In the genomic region with DNA sequence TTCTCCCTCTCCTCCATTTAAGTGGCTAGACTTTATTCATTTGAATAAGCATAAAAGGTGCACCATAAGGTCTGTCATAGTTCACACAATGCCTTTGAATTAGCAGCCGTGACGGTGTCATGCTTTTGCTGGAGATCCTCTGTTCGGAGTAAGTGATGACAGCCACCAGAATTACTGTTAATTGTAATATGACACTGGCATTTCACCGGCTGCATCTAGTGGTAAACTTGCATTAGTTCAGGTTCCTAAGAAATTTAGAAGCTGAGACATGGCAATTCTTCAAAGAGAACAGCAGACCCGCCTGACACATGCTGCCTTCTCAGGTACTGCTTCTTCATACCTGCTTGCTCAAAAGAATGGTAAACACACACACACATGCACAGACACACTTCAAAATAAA, we compare ENCODE assay signal across 27 cellular contexts.
DNase-seq lines count a peak whose midpoint lies in the region; ATAC-seq and TF ChIP-seq lines count a peak whose summit lies in the region.
"Had no signal": no experiment of that assay in that cellular context is flagged by ENCODE, and none has a peak within 500 bp of the region (broad histone marks: within the 10 kb centered on the region; RNA-seq: fewer than 3 reads in every experiment).

No MANE protein-coding gene starts in this region.

- POLR2A ChIA-PET in CD4-positive, alpha-beta T cell (lab: Charles Lee): no interaction called here

- intact Hi-C loops in CD4-positive, alpha-beta T cell (cut with DNase I, micrococcal nuclease): no loop called here

- H3K79me2 ChIP-seq in OCI-LY1 (ENCODE audit: insufficient read depth, low read length) (no peaks in the 10 kb centered on the region), neural cell (replicated peaks; ENCODE audit: insufficient read depth, low read length) (peaks cover 16% of the 10 kb centered on the region)

- H3K4me3 ChIP-seq in OCI-LY1 (ENCODE audit: low read depth, low read length, poor library complexity, severe bottlenecking) (no peak overlapping the region), neural cell (ENCODE audit: low read length) (peak overlapping the region; percentile 23), MG63 (no peak overlapping the region)
- H3K4me3 ChIP-seq: coronary artery, prostate gland, sigmoid colon, tibial nerve had no signal

- no peaks in the 10 kb centered on the region for H3K9me3 ChIP-seq in CD4-positive, alpha-beta T cell (ENCODE audit: control insufficient read depth, low read length)
- H3K9me3 ChIP-seq in OCI-LY1 (ENCODE audit: low read length) (no peaks in the 10 kb centered on the region), neural cell (ENCODE audit: low read length) (no peaks in the 10 kb centered on the region), MG63 (no peaks in the 10 kb centered on the region; the same call in 1 of the 2 replicates)
- H3K9me3 ChIP-seq: prostate gland, sigmoid colon, tibial nerve had no signal

- H3K9me2 ChIP-seq in OCI-LY1 (ENCODE audit: low read depth, low read length) (no peaks in the 10 kb centered on the region), neural cell (ENCODE audit: insufficient read depth, low read length) (no peaks in the 10 kb centered on the region)

- H3K9ac ChIP-seq in OCI-LY1 (ENCODE audit: low read length): peak overlapping the region; percentile 14; the same call in 1 of the 2 replicates
- no peak overlapping the region for H3K9ac ChIP-seq in neural cell (ENCODE audit: low read length)

- peak; percentile 32 for TF ChIP-seq RAD21 in neural cell (conservative IDR thresholded peaks at IDR 0.05)

- CTCF ChIA-PET in CD4-positive, alpha-beta T cell (lab: Charles Lee): no interaction called here

- no peak for TF ChIP-seq EP300 in neural cell (conservative IDR thresholded peaks at IDR 0.05; ENCODE audit: poor library complexity, severe bottlenecking)

- DNase-seq in CD4-positive, alpha-beta T cell: no peak
- no peak for DNase-seq in endothelial cell (ENCODE audit: low spot score)
- no peak for DNase-seq in AML-193 (lab: John Stamatoyannopoulos, UW)
- no peak for DNase-seq in MG63
- DNase-seq: activated CD4-positive, alpha-beta T cell treated with anti-CD3 and anti-CD28 coated beads, Interleukin-2, amount 50 U/mL, for 48 hours; activated naive CD8-positive, alpha-beta T cell treated with anti-CD3 and anti-CD28 coated beads, Interleukin-2, amount 50 U/mL, for 24 hours; activated T-cell treated with anti-CD3 and anti-CD28 coated beads, Interleukin-2, amount 50 U/mL, for 48 hours; effector CD8-positive, alpha-beta T cell; glutamatergic neuron; H9; islet precursor cell; left ventricle myocardium superior; NCI-H1436 treated with DMSO at 0.1 percent for 48 hours; NCI-H526 treated with DMSO at 0.1 percent for 48 hours; occipital lobe; sigmoid colon; stimulated activated CD4-positive, alpha-beta T cell treated with anti-CD3 and anti-CD28 coated beads, Interleukin-4, amount 100 ng/mL, for 1 hour; T-helper 17 cell had no signal

- no peak for ATAC-seq in CD4-positive, alpha-beta T cell (ENCODE audit: poor library complexity)
- ATAC-seq: activated naive CD8-positive, alpha-beta T cell treated with anti-CD3 and anti-CD28 coated beads, Interleukin-2, amount 50 U/mL, for 24 hours; left ventricle myocardium superior; Right ventricle myocardium inferior; T-helper 17 cell had no signal

- peak overlapping the region; percentile 68 for H3K27ac Mint-ChIP-seq in CD4-positive, alpha-beta T cell
- H3K27ac Mint-ChIP-seq in IgD-negative memory B cell: peak overlapping the region in 2 of 3 donors; percentile 70 to 72
- no peak overlapping the region for H3K27ac Mint-ChIP-seq in endothelial cell (ENCODE audit: unreplicated experiment)
- H3K27ac Mint-ChIP-seq: activated naive CD8-positive, alpha-beta T cell treated with anti-CD3 and anti-CD28 coated beads, Interleukin-2, amount 50 U/mL, for 24 hours; CD14-positive monocyte; H9; T-helper 17 cell had no signal

- no peaks in the 10 kb centered on the region for H3K9me3 Mint-ChIP-seq in CD4-positive, alpha-beta T cell
- H3K9me3 Mint-ChIP-seq in IgD-negative memory B cell (no peaks in the 10 kb centered on the region), endothelial cell (ENCODE audit: unreplicated experiment) (no peaks in the 10 kb centered on the region)
- H3K9me3 Mint-ChIP-seq: activated naive CD8-positive, alpha-beta T cell treated with anti-CD3 and anti-CD28 coated beads, Interleukin-2, amount 50 U/mL, for 24 hours; CD14-positive monocyte; H9 had no signal

- H3K27me3 ChIP-seq in CD4-positive, alpha-beta T cell (ENCODE audit: control insufficient read depth, insufficient read depth, low read length): no peaks in the 10 kb centered on the region
- H3K27me3 ChIP-seq in OCI-LY1 (ENCODE audit: insufficient read depth, low read length) (no peaks in the 10 kb centered on the region), neural cell (ENCODE audit: insufficient read depth, low read depth, low read length) (no peaks in the 10 kb centered on the region), MG63 (peaks cover 2% of the 10 kb centered on the region; the same call in 1 of the 2 replicates)
- H3K27me3 ChIP-seq: sigmoid colon, tibial nerve had no signal

- H3K4me2 ChIP-seq in OCI-LY1 (ENCODE audit: low read length) (peak overlapping the region; percentile 29), neural cell (ENCODE audit: low read length) (no peak overlapping the region)

- H3K4me1 Mint-ChIP-seq in CD4-positive, alpha-beta T cell (ENCODE audit: low read depth): peaks cover 48% of the 10 kb centered on the region
- peaks cover 57 to 73% (median 58%) of the 10 kb centered on the region in 3 donors for H3K4me1 Mint-ChIP-seq in IgD-negative memory B cell
- H3K4me1 Mint-ChIP-seq in endothelial cell (ENCODE audit: unreplicated experiment): peaks cover 28% of the 10 kb centered on the region
- H3K4me1 Mint-ChIP-seq: CD14-positive monocyte had no signal

- H2AFZ ChIP-seq in OCI-LY1 (ENCODE audit: low read length): no peak overlapping the region
- H2AFZ ChIP-seq in neural cell (ENCODE audit: low read depth, low read length): no peak overlapping the region

- H3K36me3 ChIP-seq in OCI-LY1 (ENCODE audit: insufficient read depth, low read length) (peaks cover 19% of the 10 kb centered on the region), neural cell (ENCODE audit: insufficient read depth, low read length) (no peaks in the 10 kb centered on the region), MG63 (no peaks in the 10 kb centered on the region)
- H3K36me3 ChIP-seq: prostate gland, sigmoid colon, tibial nerve had no signal

- no peaks in the 10 kb centered on the region for H3K36me3 Mint-ChIP-seq in CD4-positive, alpha-beta T cell (ENCODE audit: low read depth)
- H3K36me3 Mint-ChIP-seq in IgD-negative memory B cell (peaks cover 10% of the 10 kb centered on the region), endothelial cell (ENCODE audit: low read depth, unreplicated experiment) (no peaks in the 10 kb centered on the region)
- H3K36me3 Mint-ChIP-seq: CD14-positive monocyte had no signal

- no peak for TF ChIP-seq CTCF in CD4-positive, alpha-beta T cell (IDR thresholded peaks at IDR 0.05)
- TF ChIP-seq CTCF in OCI-LY1 (IDR thresholded peaks at IDR 0.05; ENCODE audit: low read length) (no peak), neural cell (IDR thresholded peaks at IDR 0.05; ENCODE audit: poor library complexity, severe bottlenecking) (peak; percentile 21), endothelial cell (IDR thresholded peaks at IDR 0.05; ENCODE audit: unreplicated experiment) (no peak)

- no peak overlapping the region for H3K4me3 Mint-ChIP-seq in CD4-positive, alpha-beta T cell
- H3K4me3 Mint-ChIP-seq in IgD-negative memory B cell: peak overlapping the region in 2 of 4 donors; percentile 48 to 88
- H3K4me3 Mint-ChIP-seq in endothelial cell (ENCODE audit: unreplicated experiment): no peak overlapping the region
- H3K4me3 Mint-ChIP-seq: activated naive CD8-positive, alpha-beta T cell treated with anti-CD3 and anti-CD28 coated beads, Interleukin-2, amount 50 U/mL, for 24 hours; CD14-positive monocyte; H9 had no signal

- H3K4me1 ChIP-seq in OCI-LY1 (ENCODE audit: insufficient read depth, low read length, severe bottlenecking): peaks cover 71% of the 10 kb centered on the region
- H3K4me1 ChIP-seq: prostate gland, sigmoid colon had no signal

- H4K20me1 ChIP-seq in OCI-LY1 (ENCODE audit: insufficient read depth, low read length) (no peaks in the 10 kb centered on the region), neural cell (ENCODE audit: insufficient read depth) (peaks cover 6% of the 10 kb centered on the region)

- H3K27ac ChIP-seq in CD4-positive, alpha-beta T cell (ENCODE audit: low read depth, low read length): no peak overlapping the region
- H3K27ac ChIP-seq in OCI-LY1 (ENCODE audit: low read depth, low read length, poor library complexity, severe bottlenecking) (peak overlapping the region; percentile 77), neural cell (ENCODE audit: low read length) (peak overlapping the region; percentile 19)
- H3K27ac ChIP-seq: epithelial cell of prostate, prostate gland, sigmoid colon, tibial nerve had no signal

- H3F3A ChIP-seq in OCI-LY1 (ENCODE audit: insufficient read depth, low read length) (no peaks in the 10 kb centered on the region), neural cell (ENCODE audit: insufficient read depth, low read length, poor library complexity, severe bottlenecking) (no peaks in the 10 kb centered on the region)

- no peaks in the 10 kb centered on the region for H3K27me3 Mint-ChIP-seq in CD4-positive, alpha-beta T cell
- H3K27me3 Mint-ChIP-seq in IgD-negative memory B cell: no peaks in the 10 kb centered on the region
- H3K27me3 Mint-ChIP-seq in endothelial cell (ENCODE audit: unreplicated experiment): no peaks in the 10 kb centered on the region
- H3K27me3 Mint-ChIP-seq: activated naive CD8-positive, alpha-beta T cell treated with anti-CD3 and anti-CD28 coated beads, Interleukin-2, amount 50 U/mL, for 24 hours had no signal

TF ChIP-seq in neural cell, 6 proteins besides CTCF, POLR2A, EP300 and RAD21 (continues in another document):
- TF ChIP-seq MXI1 (conservative IDR thresholded peaks at IDR 0.05; ENCODE audit: poor library complexity, severe bottlenecking): peak; percentile 32
